1 cellular context compared by ENCODE assay signal in genomic region chr15:70789213-70789612, GRCh38.
TF ChIP-seq lines count a peak whose summit lies in the region.

No MANE protein-coding gene starts in this region.

TF ChIP-seq in GM23338, 12 proteins besides CTCF, POLR2A, EP300 and RAD21 (continued from another document):
- no peak for TF ChIP-seq ZNF462 (CRISPR knock-in tag; IDR thresholded peaks at IDR 0.05)
- TF ChIP-seq, protein P1, sequence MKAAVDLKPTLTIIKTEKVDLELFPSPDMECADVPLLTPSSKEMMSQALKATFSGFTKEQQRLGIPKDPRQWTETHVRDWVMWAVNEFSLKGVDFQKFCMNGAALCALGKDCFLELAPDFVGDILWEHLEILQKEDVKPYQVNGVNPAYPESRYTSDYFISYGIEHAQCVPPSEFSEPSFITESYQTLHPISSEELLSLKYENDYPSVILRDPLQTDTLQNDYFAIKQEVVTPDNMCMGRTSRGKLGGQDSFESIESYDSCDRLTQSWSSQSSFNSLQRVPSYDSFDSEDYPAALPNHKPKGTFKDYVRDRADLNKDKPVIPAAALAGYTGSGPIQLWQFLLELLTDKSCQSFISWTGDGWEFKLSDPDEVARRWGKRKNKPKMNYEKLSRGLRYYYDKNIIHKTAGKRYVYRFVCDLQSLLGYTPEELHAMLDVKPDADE (IDR thresholded peaks at IDR 0.05): no peak
- TF ChIP-seq CREB1 (CRISPR knock-in tag; IDR thresholded peaks at IDR 0.05; ENCODE audit: low read depth): no peak
